Comparison of ENCODE assay signal across 14 cellular contexts in the genomic region with DNA sequence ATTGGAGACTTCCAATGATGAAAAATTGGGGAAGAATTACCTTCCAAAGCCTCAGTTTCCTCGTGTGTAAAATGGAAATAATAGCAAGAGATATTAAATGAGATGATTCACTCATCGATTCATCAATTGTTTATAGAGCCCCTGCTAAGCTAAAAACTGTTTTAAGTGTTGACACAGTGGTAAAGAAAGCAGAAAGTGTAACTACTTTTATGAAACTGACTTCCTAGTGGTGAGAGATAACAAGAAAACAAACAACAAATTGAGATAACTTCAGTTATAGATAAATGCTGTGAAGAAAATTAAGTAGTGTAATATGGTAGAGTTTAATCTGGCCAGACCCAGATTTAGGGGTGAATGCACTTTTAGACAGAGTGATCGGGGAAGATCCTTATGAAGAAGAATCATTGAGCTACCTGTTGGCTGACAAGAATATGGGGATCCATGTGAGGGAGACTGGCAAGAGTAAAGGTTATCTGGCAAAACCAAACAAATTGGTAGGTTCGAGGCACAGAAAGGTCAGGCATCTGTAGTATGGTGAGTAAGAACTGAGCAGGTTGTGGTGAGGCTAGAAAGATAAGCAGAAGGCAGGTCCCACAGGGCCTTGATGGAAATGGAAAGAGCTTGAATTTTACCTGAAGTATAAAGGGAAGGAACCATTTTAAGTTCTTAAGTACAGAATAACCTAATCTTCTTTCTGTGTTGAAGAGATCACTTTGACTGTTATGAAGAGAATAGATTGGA. TPM values are rescaled to one million over a fixed set of nuclear protein-coding genes. Genes with fewer than 3 reads are reported as not detected.
DNase-seq lines count a peak whose midpoint lies in the region; ATAC-seq, FAIRE-seq and TF ChIP-seq lines count a peak whose summit lies in the region.
"Had no signal": no experiment of that assay in that cellular context is flagged by ENCODE, and none has a peak within 500 bp of the region (broad histone marks: within the 10 kb centered on the region; RNA-seq: fewer than 3 reads in every experiment).

No MANE protein-coding gene starts in this region.

- peak overlapping the region; percentile 82 for H3K27ac Mint-ChIP-seq in memory B cell

- H3K9me3 ChIP-seq in OCI-LY7 (ENCODE audit: low read length) (peaks cover 39% of the 10 kb centered on the region), lower lobe of right lung (no peaks in the 10 kb centered on the region), small intestine (ENCODE audit: control insufficient read depth, low read depth) (no peaks in the 10 kb centered on the region)

- ATAC-seq in GM18858 (IDR thresholded peaks at IDR 0.05; ENCODE audit: unreplicated experiment) (peak; percentile 35), HG02642 (IDR thresholded peaks at IDR 0.05; ENCODE audit: poor library complexity, unreplicated experiment) (peak; percentile 54), memory B cell (ENCODE audit: low read depth) (no peak), lower lobe of right lung (no peak)
- ATAC-seq: left colon had no signal

- peak overlapping the region; percentile 5 for H3K4me3 ChIP-seq in OCI-LY7 (ENCODE audit: low read depth, low read length, poor library complexity, severe bottlenecking)
- no peak overlapping the region for H3K4me3 ChIP-seq in lower lobe of right lung
- no peak overlapping the region for H3K4me3 ChIP-seq in small intestine (ENCODE audit: low read depth in 1 of 2, low read length in 2 of 2)

- intact Hi-C loops in OCI-LY7 (cut with micrococcal nuclease; ENCODE audit: unreplicated experiment) = no loop called here
- intact Hi-C loops in lower lobe of right lung (cut with DNase I) = no loop called here

- H2AFZ ChIP-seq in OCI-LY7 (ENCODE audit: low read length) = no peak overlapping the region

- H3K27ac ChIP-seq in OCI-LY7 (ENCODE audit: low read depth, low read length, poor library complexity, severe bottlenecking) (peak overlapping the region; percentile 87), lower lobe of right lung (no peak overlapping the region), small intestine (ENCODE audit: low read depth in 1 of 2, low read length in 1 of 2) (peak overlapping the region in 1 of 2 donors; percentile 41)
- H3K27ac ChIP-seq: brain microvascular endothelial cell had no signal

- no peaks in the 10 kb centered on the region for H3K27me3 Mint-ChIP-seq in memory B cell

- BruUV-seq in OCI-LY7 (replicated peaks; lab: Mats Ljungman, UMichigan) = no TSS peak

- H3K27me3 ChIP-seq in lower lobe of right lung (ENCODE audit: low read depth) (no peaks in the 10 kb centered on the region), small intestine (ENCODE audit: control insufficient read depth in 2 of 2, insufficient read depth in 2 of 2, low read length in 2 of 2) (no peaks in the 10 kb centered on the region)
- H3K27me3 ChIP-seq: brain microvascular endothelial cell had no signal

- H3K4me1 Mint-ChIP-seq in memory B cell = peaks cover 41% of the 10 kb centered on the region

- H3K4me1 ChIP-seq in OCI-LY7 (ENCODE audit: insufficient read depth, low read length, poor library complexity, severe bottlenecking) (peaks cover 98% of the 10 kb centered on the region), lower lobe of right lung (peaks cover 3% of the 10 kb centered on the region), small intestine (ENCODE audit: control insufficient read depth in 2 of 2, insufficient read depth in 1 of 2, low read depth in 1 of 2, low read length in 1 of 2) (no peaks in the 10 kb centered on the region)

- peaks cover 100% of the 10 kb centered on the region for H3K79me2 ChIP-seq in OCI-LY7 (ENCODE audit: insufficient read depth, low read depth, low read length)

- peak overlapping the region; percentile 69 for H3K4me3 Mint-ChIP-seq in memory B cell

- peaks cover 3% of the 10 kb centered on the region for H3K9me3 Mint-ChIP-seq in memory B cell

- CTCF ChIA-PET in OCI-LY7 (lab: Charles Lee; ENCODE audit: unreplicated experiment) = interaction anchor here (1.4 kb wide), 1 partner anchor 51 kb away, joined by 3 read pairs; no protein-coding TSS in a partner anchor

- TF ChIP-seq CTCF in OCI-LY7 (conservative IDR thresholded peaks at IDR 0.05; ENCODE audit: low read length) (no peak), lower lobe of right lung (IDR thresholded peaks at IDR 0.05) (no peak)

- WGBS in small intestine, 3 donors = 48 to 66% (median 61%) methylated on average over 4 of the region's 4 CpGs

- FAIRE-seq in small intestine (lab: Jason Lieb, UNC) = no peak

- H3K36me3 ChIP-seq in OCI-LY7 (ENCODE audit: insufficient read depth, low read length) (peaks cover 78% of the 10 kb centered on the region), lower lobe of right lung (no peaks in the 10 kb centered on the region), small intestine (ENCODE audit: control insufficient read depth in 2 of 2, insufficient read depth in 2 of 2, low read length in 2 of 2) (no peaks in the 10 kb centered on the region)
- H3K36me3 ChIP-seq: brain microvascular endothelial cell had no signal

- POLR2A ChIA-PET in OCI-LY7 (lab: Charles Lee) = interaction anchor here (0.8 to 3.9 kb wide), 12 partner anchors 10 to 120 kb away, joined by 3 to 87 read pairs (median 14); partner anchors contain the start of gene PTPRC

- H3K36me3 Mint-ChIP-seq in memory B cell = peaks cover 31% of the 10 kb centered on the region

- peak overlapping the region; percentile 92 for H3K4me2 ChIP-seq in OCI-LY7 (ENCODE audit: low read length)

- no peaks in the 10 kb centered on the region for H4K20me1 ChIP-seq in OCI-LY7 (ENCODE audit: insufficient read depth, low read length)

- no peak for DNase-seq in OCI-LY7 (ENCODE audit: low spot score)
- DNase-seq in memory B cell (ENCODE audit: low spot score in 2 of 2) = no peak
- no peak for DNase-seq in lower lobe of right lung
- DNase-seq in foreskin melanocyte = no peak
- DNase-seq in iPS-NIHi11 (ENCODE audit: low spot score) = no peak
- DNase-seq in small intestine = no peak
- DNase-seq: activated CD4-positive, CD25-positive, alpha-beta regulatory T cell; brain microvascular endothelial cell; left colon; NCI-H1694 treated with DMSO at 0.1 percent for 48 hours had no signal

- H3K9me2 ChIP-seq in OCI-LY7 (ENCODE audit: insufficient read depth, low read length) = no peaks in the 10 kb centered on the region

RNA-seq across cellular contexts. Expression of gene PTPRC, which starts 10.9 kb away (rescaled TPM):
- 161 and 177 TPM in 2 replicates for total RNA-seq in OCI-LY7 (2014; rRNA removed; shearing (Covaris generic))
- 241 and 264 TPM in 2 replicates for total RNA-seq in OCI-LY7 (2022)
- total RNA-seq in lower lobe of right lung = 214 TPM
- polyA plus RNA-seq in small intestine = 1 to 10 TPM; 1.6 to 6.8 (median 3.8) TPM
- total RNA-seq: Daoy, renal cortical epithelial cell had no signal

Comparison
In these comparisons a context has a peak if more than half of its experiments do, and no peak if none do; other contexts are left out.
1. ATAC-seq: peak in GM18858 (single experiment) and HG02642 (single experiment); none in memory B cell (single experiment) and lower lobe of right lung (0 of 2).